26 cellular contexts compared by ENCODE assay signal in genomic region chr1:229298420-229298819, GRCh38.
"Had no signal": no experiment of that assay in that cellular context is flagged by ENCODE, and none has a peak within 500 bp of the region (broad histone marks: within the 10 kb centered on the region; RNA-seq: fewer than 3 reads in every experiment).

No MANE protein-coding gene starts in this region.

- H3K4me3 ChIP-seq: coronary artery, dorsolateral prefrontal cortex had no signal

- H3K27ac ChIP-seq: brain microvascular endothelial cell, coronary artery, WERI-Rb-1 had no signal

- ATAC-seq: activated CD4-positive, CD25-positive, alpha-beta regulatory T cell treated with anti-CD3 and anti-CD28 coated beads, Interleukin-2, amount 50 U/mL, for 24 hours; activated CD8-positive, alpha-beta T cell treated with anti-CD3 and anti-CD28 coated beads for 36 hours; activated T-cell treated with anti-CD3 and anti-CD28 coated beads, Interleukin-2, amount 50 U/mL, for 4 hours; activated T-helper 17 cell treated with anti-CD3 and anti-CD28 coated beads, Interleukin-2, amount 50 U/mL, for 72 hours; esophagus mucosa; T-helper 17 cell had no signal

- DNase-seq: activated B cell treated with CpG ODN at 0.5 μM for 24 hours; activated CD4-positive, alpha-beta T cell treated with anti-CD3 and anti-CD28 coated beads for 48 hours; activated CD4-positive, alpha-beta T cell treated with anti-CD3 and anti-CD28 coated beads, Interleukin-2, amount 50 U/mL, for 1 hour; activated CD4-positive, alpha-beta T cell treated with anti-CD3 and anti-CD28 coated beads, Interleukin-2, amount 50 U/mL, for 48 hours; activated CD8-positive, alpha-beta memory T cell treated with anti-CD3 and anti-CD28 coated beads for 24 hours; activated CD8-positive, alpha-beta T cell treated with anti-CD3 and anti-CD28 coated beads for 36 hours; activated effector memory CD4-positive, alpha-beta T cell treated with Interleukin-2 at 50 U/mL for 16 hours; activated gamma-delta T cell treated with Interleukin-2 at 50 U/mL for 16 hours; activated naive CD4-positive, alpha-beta T cell treated with anti-CD3 and anti-CD28 coated beads, Interleukin-2, amount 50 U/mL, for 16 hours; activated naive CD4-positive, alpha-beta T cell treated with Interleukin-2 at 50 U/mL for 16 hours; activated T-cell treated with anti-CD3 and anti-CD28 coated beads, Interleukin-2, amount 50 U/mL, for 4 hours; amniotic stem cell; anterior cingulate cortex; brain microvascular endothelial cell; dorsolateral prefrontal cortex; effector memory CD4-positive, alpha-beta T cell; endodermal cell; foreskin fibroblast; head of caudate nucleus; T-helper 17 cell; T1000; WERI-Rb-1 had no signal

- H3K27me3 ChIP-seq: brain microvascular endothelial cell, dorsolateral prefrontal cortex had no signal
